Comparison of ENCODE assay signal across 16 cellular contexts in genomic region chr12:19483727-19484126, GRCh38. TPM values are rescaled to one million over a fixed set of nuclear protein-coding genes. Genes with fewer than 3 reads are reported as not detected.
DNase-seq lines count a peak whose midpoint lies in the region; ATAC-seq and TF ChIP-seq lines count a peak whose summit lies in the region.
"Had no signal": no experiment of that assay in that cellular context is flagged by ENCODE, and none has a peak within 500 bp of the region (broad histone marks: within the 10 kb centered on the region; RNA-seq: fewer than 3 reads in every experiment).

No MANE protein-coding gene starts in this region.

- peaks cover 13% of the 10 kb centered on the region for H3K9me3 Mint-ChIP-seq in activated CD8-positive, alpha-beta memory T cell treated with anti-CD3 and anti-CD28 coated beads, Interleukin-2, amount 10 ng/mL, durations not matched to agents 7 days and 5 days (ENCODE audit: low read depth)
- peaks cover 12% of the 10 kb centered on the region for H3K9me3 Mint-ChIP-seq in activated CD4-positive, alpha-beta memory T cell treated with anti-CD3 and anti-CD28 coated beads, Interleukin-2, amount 10 ng/mL, durations not matched to agents 7 days and 5 days
- no peaks in the 10 kb centered on the region for H3K9me3 Mint-ChIP-seq in effector memory CD8-positive, alpha-beta T cell

- H3K9me3 ChIP-seq in smooth muscle cell (replicated peaks; ENCODE audit: low read depth) (peaks cover 5% of the 10 kb centered on the region), heart left ventricle (peaks cover 0 to 25% (median 12%) of the 10 kb centered on the region in 12 donors)
- H3K9me3 ChIP-seq: Caco-2 had no signal

- H3K27ac ChIP-seq in smooth muscle cell (ENCODE audit: low read depth) (peak overlapping the region; percentile 60), heart left ventricle (peak overlapping the region in 1 of 12 donors; percentile 54)
- H3K27ac ChIP-seq: SJSA1, vagina had no signal

- ATAC-seq in activated CD8-positive, alpha-beta memory T cell treated with anti-CD3 and anti-CD28 coated beads, Interleukin-2, amount 10 ng/mL, durations not matched to agents 7 days and 5 days: no peak
- ATAC-seq in effector memory CD8-positive, alpha-beta T cell (replicated peaks): no peak
- no peak for ATAC-seq in heart left ventricle
- ATAC-seq in HG02610 (IDR thresholded peaks at IDR 0.05; ENCODE audit: unreplicated experiment): no peak

- H3K79me2 ChIP-seq in smooth muscle cell (ENCODE audit: low read depth): peaks cover 98% of the 10 kb centered on the region

- POLR2A ChIA-PET in activated CD4-positive, alpha-beta memory T cell treated with anti-CD3 and anti-CD28 coated beads, Interleukin-2, amount 10 ng/mL, durations not matched to agents 7 days and 5 days (lab: Charles Lee): interaction anchor here (1.9 kb wide), 1 partner anchor 44 kb away, joined by 12 read pairs; the partner anchor contains the start of gene AEBP2

- H3K4me2 ChIP-seq in smooth muscle cell: no peak overlapping the region

- no peak overlapping the region for H3K9ac ChIP-seq in smooth muscle cell (ENCODE audit: low read depth)

- CTCF ChIA-PET in activated CD8-positive, alpha-beta memory T cell treated with anti-CD3 and anti-CD28 coated beads, Interleukin-2, amount 10 ng/mL, durations not matched to agents 7 days and 5 days (lab: Charles Lee): no interaction called here
- CTCF ChIA-PET in activated CD4-positive, alpha-beta memory T cell treated with anti-CD3 and anti-CD28 coated beads, Interleukin-2, amount 10 ng/mL, durations not matched to agents 7 days and 5 days (lab: Charles Lee): no interaction called here

- peaks cover 83% of the 10 kb centered on the region for H4K20me1 ChIP-seq in smooth muscle cell (ENCODE audit: low read depth)

- no peaks in the 10 kb centered on the region for H3K27me3 Mint-ChIP-seq in activated CD8-positive, alpha-beta memory T cell treated with anti-CD3 and anti-CD28 coated beads, Interleukin-2, amount 10 ng/mL, durations not matched to agents 7 days and 5 days
- H3K27me3 Mint-ChIP-seq in activated CD4-positive, alpha-beta memory T cell treated with anti-CD3 and anti-CD28 coated beads, Interleukin-2, amount 10 ng/mL, durations not matched to agents 7 days and 5 days: no peaks in the 10 kb centered on the region
- H3K27me3 Mint-ChIP-seq in effector memory CD8-positive, alpha-beta T cell: no peaks in the 10 kb centered on the region

- H3K4me1 ChIP-seq in smooth muscle cell (ENCODE audit: low read depth): no peaks in the 10 kb centered on the region
- H3K4me1 ChIP-seq in heart left ventricle: peaks cover 0 to 33% (median 16%) of the 10 kb centered on the region in 12 donors
- H3K4me1 ChIP-seq: Caco-2, SJSA1 had no signal

- peaks cover 60% of the 10 kb centered on the region for H3K4me1 Mint-ChIP-seq in activated CD8-positive, alpha-beta memory T cell treated with anti-CD3 and anti-CD28 coated beads, Interleukin-2, amount 10 ng/mL, durations not matched to agents 7 days and 5 days
- peaks cover 48% of the 10 kb centered on the region for H3K4me1 Mint-ChIP-seq in activated CD4-positive, alpha-beta memory T cell treated with anti-CD3 and anti-CD28 coated beads, Interleukin-2, amount 10 ng/mL, durations not matched to agents 7 days and 5 days
- H3K4me1 Mint-ChIP-seq in effector memory CD8-positive, alpha-beta T cell (ENCODE audit: low read depth in 2 of 2): peaks cover 43 to 65% of the 10 kb centered on the region in 2 donors

- H3K27me3 ChIP-seq in smooth muscle cell (ENCODE audit: low read depth) (no peaks in the 10 kb centered on the region), heart left ventricle (no peaks in the 10 kb centered on the region)
- H3K27me3 ChIP-seq: SJSA1, vagina had no signal

- no peak overlapping the region for H2AFZ ChIP-seq in smooth muscle cell (ENCODE audit: low read depth)

- no peak for DNase-seq in activated CD8-positive, alpha-beta memory T cell treated with anti-CD3 and anti-CD28 coated beads, Interleukin-2, amount 10 ng/mL, durations not matched to agents 7 days and 5 days
- DNase-seq in activated CD8-positive, alpha-beta memory T cell treated with anti-CD3 and anti-CD28 coated beads for 24 hours: no peak
- no peak for DNase-seq in activated CD4-positive, alpha-beta memory T cell treated with anti-CD3 and anti-CD28 coated beads, Interleukin-2, amount 10 ng/mL, durations not matched to agents 7 days and 5 days
- no peak for DNase-seq in effector memory CD8-positive, alpha-beta T cell
- DNase-seq in smooth muscle cell (lab: John Stamatoyannopoulos, UW; ENCODE audit: unreplicated experiment) (no peak), NCI-H1092 treated with DMSO at 0.1 percent for 48 hours (lab: John Stamatoyannopoulos, UW) (no peak), heart left ventricle (no peak)
- DNase-seq: ACHN; Caco-2; GF-D8; mesenchymal stem cell; occipital lobe; stimulated activated naive CD4-positive, alpha-beta T cell treated with Interleukin-2 at 50 U/mL for 16 hours had no signal

- peaks cover 9% of the 10 kb centered on the region for H3F3A ChIP-seq in smooth muscle cell (ENCODE audit: low read depth)

- intact Hi-C loops in heart left ventricle (cut with DNase I): no loop called here

- peak overlapping the region; percentile 78 for H3K27ac Mint-ChIP-seq in activated CD8-positive, alpha-beta memory T cell treated with anti-CD3 and anti-CD28 coated beads, Interleukin-2, amount 10 ng/mL, durations not matched to agents 7 days and 5 days
- peak overlapping the region; percentile 85 for H3K27ac Mint-ChIP-seq in activated CD4-positive, alpha-beta memory T cell treated with anti-CD3 and anti-CD28 coated beads, Interleukin-2, amount 10 ng/mL, durations not matched to agents 7 days and 5 days
- H3K27ac Mint-ChIP-seq in effector memory CD8-positive, alpha-beta T cell: peak overlapping the region; percentile 91 to 97

- WGBS in smooth muscle cell (ENCODE audit: low lambda C conversion rate): 82% methylated on average over 4 of the region's 4 CpGs
- WGBS in heart left ventricle, 4 donors: 72 to 83% (median 80%) methylated on average over 4 of the region's 4 CpGs

- TF ChIP-seq CTCF in smooth muscle cell (IDR thresholded peaks at IDR 0.05; ENCODE audit: borderline replicate concordance, insufficient read depth, poor library complexity, severe bottlenecking) (no peak), heart left ventricle (IDR thresholded peaks at IDR 0.05) (no peak)

- peaks cover 70% of the 10 kb centered on the region for H3K36me3 Mint-ChIP-seq in activated CD8-positive, alpha-beta memory T cell treated with anti-CD3 and anti-CD28 coated beads, Interleukin-2, amount 10 ng/mL, durations not matched to agents 7 days and 5 days
- H3K36me3 Mint-ChIP-seq in activated CD4-positive, alpha-beta memory T cell treated with anti-CD3 and anti-CD28 coated beads, Interleukin-2, amount 10 ng/mL, durations not matched to agents 7 days and 5 days (ENCODE audit: low read depth): peaks cover 71% of the 10 kb centered on the region
- peaks cover 32% of the 10 kb centered on the region for H3K36me3 Mint-ChIP-seq in effector memory CD8-positive, alpha-beta T cell (ENCODE audit: insufficient read depth)

- no peak overlapping the region for H3K4me3 ChIP-seq in smooth muscle cell
- no peak overlapping the region for H3K4me3 ChIP-seq in heart left ventricle
- H3K4me3 ChIP-seq: SJSA1, vagina had no signal

- H3K36me3 ChIP-seq in smooth muscle cell (ENCODE audit: low read depth) (peaks cover 6% of the 10 kb centered on the region), heart left ventricle (peaks cover 0 to 29% (median 0%) of the 10 kb centered on the region in 9 donors)

- H3K4me3 Mint-ChIP-seq in activated CD8-positive, alpha-beta memory T cell treated with anti-CD3 and anti-CD28 coated beads, Interleukin-2, amount 10 ng/mL, durations not matched to agents 7 days and 5 days: no peak overlapping the region
- H3K4me3 Mint-ChIP-seq in activated CD4-positive, alpha-beta memory T cell treated with anti-CD3 and anti-CD28 coated beads, Interleukin-2, amount 10 ng/mL, durations not matched to agents 7 days and 5 days: no peak overlapping the region
- peak overlapping the region; percentile 69 to 74 for H3K4me3 Mint-ChIP-seq in effector memory CD8-positive, alpha-beta T cell

- TF ChIP-seq POLR2A in heart left ventricle (IDR thresholded peaks at IDR 0.05): no peak

RNA-seq across cellular contexts. Expression of gene AEBP2, which starts 44.4 kb away (rescaled TPM):
- total RNA-seq in activated CD8-positive, alpha-beta memory T cell treated with anti-CD3 and anti-CD28 coated beads, Interleukin-2, amount 10 ng/mL, durations not matched to agents 7 days and 5 days: 10 to 100 TPM; 59.6 to 76.1 TPM
- 10 to 100 TPM; 48.8 to 50.6 TPM for total RNA-seq in activated CD4-positive, alpha-beta memory T cell treated with anti-CD3 and anti-CD28 coated beads, Interleukin-2, amount 10 ng/mL, durations not matched to agents 7 days and 5 days
- total RNA-seq in smooth muscle cell (23.3 and 24.5 TPM in 2 replicates), heart left ventricle (10 to 100 TPM; 13.1 to 36.5 (median 24.7) TPM)
- polyA plus RNA-seq in smooth muscle cell (7.4 and 7.6 TPM in 2 replicates), heart left ventricle (10 to 100 TPM in 1 of 2 donors, 1 to 10 TPM in 1; 7.6 to 11.7 TPM)

Comparison
In these comparisons a context has a peak if more than half of its experiments do, and no peak if none do; other contexts are left out.
1. H3K4me3 Mint-ChIP-seq: peak in effector memory CD8-positive, alpha-beta T cell (2 of 2); none in activated CD8-positive, alpha-beta memory T cell treated with anti-CD3 and anti-CD28 coated beads, Interleukin-2, amount 10 ng/mL, durations not matched to agents 7 days and 5 days (single experiment) and activated CD4-positive, alpha-beta memory T cell treated with anti-CD3 and anti-CD28 coated beads, Interleukin-2, amount 10 ng/mL, durations not matched to agents 7 days and 5 days (single experiment).
2. Peak in every context shown above with its lines, with median percentiles within 50 percentile points of each other: H3K27ac Mint-ChIP-seq.